In genomic region chr3:184770541-184770940, GRCh38 we compare ENCODE assay signal across 18 cellular contexts.
"Had no signal": no experiment of that assay in that cellular context is flagged by ENCODE, and none has a peak within 500 bp of the region (broad histone marks: within the 10 kb centered on the region; RNA-seq: fewer than 3 reads in every experiment).

No MANE protein-coding gene starts in this region.

- H3K4me1 Mint-ChIP-seq: natural killer cell had no signal

- H3K27ac Mint-ChIP-seq: natural killer cell; stimulated activated memory B cell treated with anti-CD40 and anti-IgM and Interleukin-4, amounts not matched to agents 10 μg/mL and 1 μg/mL and 100 μg/mL, for 72 hours; stimulated activated naive CD8-positive, alpha-beta T cell treated with anti-CD3 and anti-CD28 coated beads, Interleukin-15, Interleukin-2, amounts not matched to agents 100 ng/mL and 50 ng/mL, for 24 hours had no signal

- H3K9me3 Mint-ChIP-seq: natural killer cell; stimulated activated memory B cell treated with anti-CD40 and anti-IgM and Interleukin-4, amounts not matched to agents 10 μg/mL and 1 μg/mL and 100 μg/mL, for 72 hours; stimulated activated naive CD8-positive, alpha-beta T cell treated with anti-CD3 and anti-CD28 coated beads, Interleukin-15, Interleukin-2, amounts not matched to agents 100 ng/mL and 50 ng/mL, for 24 hours had no signal

- H3K27me3 ChIP-seq: colonic mucosa, right atrium auricular region had no signal

- ATAC-seq: natural killer cell; stimulated activated memory B cell treated with anti-CD40 and anti-IgM and Interleukin-4, amounts not matched to agents 10 μg/mL and 1 μg/mL and 100 μg/mL, for 72 hours; upper lobe of right lung had no signal

- H3K9me3 ChIP-seq: colonic mucosa, heart right ventricle, mucosa of descending colon, neutrophil, right atrium auricular region, sigmoid colon, tibial artery, upper lobe of right lung had no signal

- H3K4me1 ChIP-seq: colonic mucosa, sigmoid colon, tibial artery, upper lobe of right lung had no signal

- H3K27ac ChIP-seq: colonic mucosa, neutrophil, right atrium auricular region, sigmoid colon, tibial artery, upper lobe of right lung had no signal

- H3K4me3 ChIP-seq: colonic mucosa, heart right ventricle, mucosa of descending colon, right atrium auricular region, sigmoid colon, skin epidermis, tibial artery, upper lobe of right lung had no signal

- DNase-seq: colonic mucosa; effector CD4-positive, alpha-beta T cell; heart right ventricle; left cardiac atrium; left ventricle myocardium superior; mucosa of descending colon; natural killer cell; sigmoid colon; stimulated activated CD4-positive, alpha-beta T cell treated with anti-CD3 and anti-CD28 coated beads, Interleukin-2, amount 100 ng/mL, for 48 hours; stimulated activated CD8-positive, alpha-beta memory T cell treated with anti-CD3 and anti-CD28 coated beads, Interleukin-4, amount 100 ng/mL, for 48 hours; tibial artery; upper lobe of right lung had no signal

- FAIRE-seq: frontal cortex had no signal

- H3K36me3 Mint-ChIP-seq: natural killer cell; stimulated activated memory B cell treated with anti-CD40 and anti-IgM and Interleukin-4, amounts not matched to agents 10 μg/mL and 1 μg/mL and 100 μg/mL, for 72 hours had no signal

- H3K4me3 Mint-ChIP-seq: natural killer cell; stimulated activated memory B cell treated with anti-CD40 and anti-IgM and Interleukin-4, amounts not matched to agents 10 μg/mL and 1 μg/mL and 100 μg/mL, for 72 hours; stimulated activated naive CD8-positive, alpha-beta T cell treated with anti-CD3 and anti-CD28 coated beads, Interleukin-15, Interleukin-2, amounts not matched to agents 100 ng/mL and 50 ng/mL, for 24 hours had no signal

- H3K27me3 Mint-ChIP-seq: stimulated activated memory B cell treated with anti-CD40 and anti-IgM and Interleukin-4, amounts not matched to agents 10 μg/mL and 1 μg/mL and 100 μg/mL, for 72 hours had no signal

- H3K36me3 ChIP-seq: colonic mucosa, heart right ventricle, neutrophil, right atrium auricular region, sigmoid colon, tibial artery, upper lobe of right lung had no signal
